ENCODE assay signal across 11 cellular contexts in the genomic region with DNA sequence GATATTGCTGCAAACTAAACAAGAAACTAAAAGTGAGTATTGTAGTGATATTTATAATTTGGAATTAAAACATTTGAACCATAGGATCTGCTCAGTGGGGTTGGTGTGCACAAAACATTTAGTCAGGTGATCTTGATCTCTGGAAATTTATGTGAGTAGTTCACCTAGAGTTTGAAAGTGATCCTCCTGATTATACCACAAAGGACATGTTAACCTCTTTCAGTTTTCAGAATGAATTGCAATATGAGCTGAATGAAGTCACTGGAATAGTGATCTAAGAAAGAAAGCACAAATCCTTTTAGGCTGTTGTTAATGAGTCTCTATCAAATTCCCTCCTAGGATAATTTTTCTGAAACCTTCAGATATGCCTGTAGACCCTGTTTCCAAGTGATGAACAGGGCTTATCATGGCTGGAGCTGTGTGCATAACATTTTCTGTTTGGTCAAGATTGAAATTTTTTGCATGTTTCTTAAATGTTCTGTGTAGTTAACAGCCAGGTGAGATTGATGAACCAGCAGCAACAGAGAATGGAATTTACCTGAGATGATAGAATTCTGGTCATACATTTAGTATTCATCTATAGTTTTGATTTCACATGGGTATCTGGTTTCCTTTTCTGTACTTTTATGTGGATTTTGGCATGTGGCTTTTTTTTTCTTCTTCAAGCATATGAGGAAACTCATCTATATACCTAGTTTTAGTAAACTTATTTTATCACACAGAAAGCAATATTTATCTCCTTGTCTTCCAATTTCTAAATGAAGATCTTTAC. TPM values are rescaled to one million over a fixed set of nuclear protein-coding genes. Genes with fewer than 3 reads are reported as not detected.
DNase-seq lines count a peak whose midpoint lies in the region; ATAC-seq, FAIRE-seq and TF ChIP-seq lines count a peak whose summit lies in the region.
"Had no signal": no experiment of that assay in that cellular context is flagged by ENCODE, and none has a peak within 500 bp of the region (broad histone marks: within the 10 kb centered on the region; RNA-seq: fewer than 3 reads in every experiment).

No MANE protein-coding gene starts in this region.

- H3K4me1 ChIP-seq in K562 (replicated peaks in 1 of 2; ENCODE audit: control insufficient read depth in 2 of 2, insufficient read depth in 2 of 2, low read length in 2 of 2) = no peaks in the 10 kb centered on the region; a peak in 1 of 5 replicates
- no peaks in the 10 kb centered on the region for H3K4me1 ChIP-seq in PC-3 (ENCODE audit: insufficient read depth, low read length)

- no peak overlapping the region for H3K4me2 ChIP-seq in K562 (ENCODE audit: insufficient read depth, low read length)
- H3K4me2 ChIP-seq in PC-3 (ENCODE audit: low read length) = no peak overlapping the region

- BruUV-seq in K562 (replicated peaks; lab: Mats Ljungman, UMichigan) (no TSS peak), PC-3 (replicated peaks; lab: Mats Ljungman, UMichigan) (no TSS peak)

- POLR2A ChIA-PET in K562 (lab: Yijun Ruan, JAX) = interaction anchor here (0.8 to 1.0 kb wide), 2 partner anchors 15 to 18 kb away, joined by 3 read pairs; no protein-coding TSS in a partner anchor
- POLR2A ChIA-PET in PC-3 (lab: Charles Lee; ENCODE audit: unreplicated experiment) = no interaction called here

- peaks cover 85% of the 10 kb centered on the region for H3K79me2 ChIP-seq in K562 (ENCODE audit: control insufficient read depth, insufficient read depth, low read length)
- no peaks in the 10 kb centered on the region for H3K79me2 ChIP-seq in PC-3 (ENCODE audit: low read length)

- peak; percentile 32 for FAIRE-seq in K562 (lab: Jason Lieb, UNC)
- FAIRE-seq: HepG2 had no signal

- intact Hi-C loops in K562 (cut with micrococcal nuclease) = no loop called here
- intact Hi-C loops in PC-3 (cut with micrococcal nuclease) = no loop called here

- H2AFZ ChIP-seq in K562 (ENCODE audit: low read depth, low read length) = no peak overlapping the region
- no peak overlapping the region for H2AFZ ChIP-seq in PC-3 (ENCODE audit: low read length)

- TF ChIP-seq CTCF in K562 (IDR thresholded peaks at IDR 0.05 in 2 of 3, conservative IDR thresholded peaks at IDR 0.05 in 1 of 3; ENCODE audit: insufficient read depth in 2 of 3, low read depth in 1 of 3, low read length in 3 of 3) (no peak), PC-3 (conservative IDR thresholded peaks at IDR 0.05; ENCODE audit: low read depth, low read length) (no peak)

- no peak for DNase-seq in K562 (ENCODE audit: extremely low read depth in 1 of 4, low spot score in 3 of 4)
- DNase-seq in NCI-H1930 (lab: John Stamatoyannopoulos, UW) = no peak
- no peak for DNase-seq in activated CD8-positive, alpha-beta memory T cell treated with anti-CD3 and anti-CD28 coated beads for 24 hours
- no peak for DNase-seq in occipital lobe (lab: John Stamatoyannopoulos, UW)
- DNase-seq in PC-3 = no peak
- DNase-seq: dermis blood vessel endothelial cell had no signal

- H3F3A ChIP-seq in PC-3 (ENCODE audit: low read length, unreplicated experiment) = no peaks in the 10 kb centered on the region

- H3K36me3 ChIP-seq in K562 (ENCODE audit: control insufficient read depth, insufficient read depth, low read length) = peaks cover 71% of the 10 kb centered on the region
- H3K36me3 ChIP-seq in PC-3 (ENCODE audit: low read depth, low read length) = no peaks in the 10 kb centered on the region

- no peak for TF ChIP-seq RAD21 in K562 (CRISPR knock-in tag; conservative IDR thresholded peaks at IDR 0.05 in 1 of 2, IDR thresholded peaks at IDR 0.05 in 1 of 2)

- ATAC-seq in GM18868 (IDR thresholded peaks at IDR 0.05; ENCODE audit: unreplicated experiment) = peak; percentile 96
- peak; percentile 87 for ATAC-seq in GM21515 (IDR thresholded peaks at IDR 0.05; ENCODE audit: unreplicated experiment)
- ATAC-seq in HG03159 (IDR thresholded peaks at IDR 0.05; ENCODE audit: unreplicated experiment) = peak; percentile 93
- no peak for ATAC-seq in K562
- no peak for ATAC-seq in PC-3
- ATAC-seq: HepG2, Panc1 had no signal

- 0 out of 2 replicates have a peak, but pooled peaks cover 4% of the 10 kb centered on the region for H3K9me2 ChIP-seq in PC-3 (replicated peaks; ENCODE audit: low read length)

- H4K20me1 ChIP-seq in K562 (replicated peaks; ENCODE audit: control insufficient read depth, insufficient read depth, low read length) (peaks cover 3% of the 10 kb centered on the region), PC-3 (ENCODE audit: low read length) (no peaks in the 10 kb centered on the region)

- no peaks in the 10 kb centered on the region for H3K27me3 ChIP-seq in K562 (ENCODE audit: control insufficient read depth in 2 of 2, insufficient read depth in 2 of 2, low read length in 2 of 2)
- H3K27me3 ChIP-seq in PC-3 (ENCODE audit: low read length) = no peaks in the 10 kb centered on the region

- CTCF ChIA-PET in K562 (lab: Yijun Ruan, JAX; ENCODE audit: low intra/inter-chr PET ratio) (no interaction called here), PC-3 (lab: Charles Lee) (no interaction called here)

- no peak for TF ChIP-seq POLR2A in K562 (conservative IDR thresholded peaks at IDR 0.05)

- no peak overlapping the region for H3K4me3 ChIP-seq in K562
- H3K4me3 ChIP-seq in PC-3 (ENCODE audit: low read length) = no peak overlapping the region

- H3K9me1 ChIP-seq in K562 (ENCODE audit: control insufficient read depth, insufficient read depth, low read length) = no peaks in the 10 kb centered on the region

- no peak for TF ChIP-seq EP300 in K562 (IDR thresholded peaks at IDR 0.05; ENCODE audit: low read length)

- no peak overlapping the region for H3K27ac ChIP-seq in K562 (ENCODE audit: extremely low read depth, low read depth, low read length)
- H3K27ac ChIP-seq in PC-3 (ENCODE audit: low read length) = no peak overlapping the region

- H3K9ac ChIP-seq in K562 (ENCODE audit: insufficient read depth in 1 of 2, low read depth in 2 of 2, low read length in 2 of 2) (no peak overlapping the region), PC-3 (ENCODE audit: low read length) (no peak overlapping the region)

- in situ Hi-C loops in K562 (cut with MboI) = no loop called here

- H3K9me3 ChIP-seq in K562 (replicated peaks; ENCODE audit: control insufficient read depth, insufficient read depth, low read depth, low read length) = no peaks in the 10 kb centered on the region
- no peaks in the 10 kb centered on the region for H3K9me3 ChIP-seq in PC-3 (ENCODE audit: low read length)

TF ChIP-seq in K562, 482 proteins besides CTCF, POLR2A, EP300 and RAD21:
- TF ChIP-seq ZBTB1 (CRISPR knock-in tag; IDR thresholded peaks at IDR 0.05; ENCODE audit: borderline replicate concordance, low read depth) (no peak), CREM (IDR thresholded peaks at IDR 0.05; ENCODE audit: low read depth) (no peak), ELF4 (CRISPR knock-in tag; IDR thresholded peaks at IDR 0.05) (no peak), BCOR (IDR thresholded peaks at IDR 0.05) (no peak), KAT7 (CRISPR knock-in tag; IDR thresholded peaks at IDR 0.05; ENCODE audit: borderline replicate concordance) (no peak), IFI16 (CRISPR knock-in tag; IDR thresholded peaks at IDR 0.05) (no peak), ZNF197 (CRISPR knock-in tag; IDR thresholded peaks at IDR 0.05; ENCODE audit: low read depth) (no peak), SRSF1 (IDR thresholded peaks at IDR 0.05; ENCODE audit: low read depth, low read length) (no peak)
- TF ChIP-seq, protein P1, sequence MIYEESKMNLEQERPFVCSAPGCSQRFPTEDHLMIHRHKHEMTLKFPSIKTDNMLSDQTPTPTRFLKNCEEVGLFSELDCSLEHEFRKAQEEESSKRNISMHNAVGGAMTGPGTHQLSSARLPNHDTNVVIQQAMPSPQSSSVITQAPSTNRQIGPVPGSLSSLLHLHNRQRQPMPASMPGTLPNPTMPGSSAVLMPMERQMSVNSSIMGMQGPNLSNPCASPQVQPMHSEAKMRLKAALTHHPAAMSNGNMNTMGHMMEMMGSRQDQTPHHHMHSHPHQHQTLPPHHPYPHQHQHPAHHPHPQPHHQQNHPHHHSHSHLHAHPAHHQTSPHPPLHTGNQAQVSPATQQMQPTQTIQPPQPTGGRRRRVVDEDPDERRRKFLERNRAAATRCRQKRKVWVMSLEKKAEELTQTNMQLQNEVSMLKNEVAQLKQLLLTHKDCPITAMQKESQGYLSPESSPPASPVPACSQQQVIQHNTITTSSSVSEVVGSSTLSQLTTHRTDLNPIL (CRISPR knock-in tag; IDR thresholded peaks at IDR 0.05) = no peak

RNA-seq across cellular contexts. Expression of gene CDC14A, which starts 25.5 kb away (rescaled TPM):
- total RNA-seq in K562 (2011; cell fraction: chromatin; rRNA removed; ENCODE audit: low replicate concordance) = 151 and 280 TPM in 2 replicates
- 66.0 and 81.3 TPM in 2 replicates for total RNA-seq in K562 (2011; cell fraction: nucleolus; rRNA removed)
- 113 TPM in 2 replicates for total RNA-seq in K562 (2011; cell fraction: nucleoplasm; rRNA removed)
- total RNA-seq in K562 (2014; rRNA removed) (20.7 and 23.6 TPM in 2 replicates), K562 (2014; rRNA removed; fragmentation: Illumina TruSeq; extraction: Trizol) (50.9 and 56.3 TPM in 2 replicates), K562 (2015; rRNA removed; fragmentation: Illumina TruSeq; extraction: Trizol) (38.7 and 42.7 TPM in 2 replicates), K562 (2021) (28.4 and 30.9 TPM in 2 replicates), occipital lobe (5.1 TPM), PC-3 (2014; rRNA removed) (3.4 and 3.7 TPM in 2 replicates)
- polyA plus RNA-seq in K562 (2011; rRNA removed) (32.6 and 45.2 TPM in 2 replicates), K562 (2014; fragmentation: Illumina TruSeq; extraction: Trizol) (58.3 and 74.3 TPM in 2 replicates), K562 (2014; fragmentation: Nextera tagmentation; extraction: Ambion mirVana) (10 to 100 TPM; 17.0 to 33.4 TPM), K562 (2014; rRNA removed) (24.5 and 25.7 TPM in 2 replicates)
- 16.2 and 20.7 TPM in 2 replicates for polyA plus RNA-seq in K562 (2011; cell fraction: cytosol; rRNA removed)
- polyA plus RNA-seq in K562 (2011; cell fraction: nucleus; rRNA removed) = 39.5 and 41.7 TPM in 2 replicates
- 15.2 and 28.1 TPM in 2 replicates for polyA plus RNA-seq in K562 (2012)
- 87.6 and 93.7 TPM in 2 replicates for polyA minus RNA-seq in K562 (2011; rRNA and poly(A)+ RNA removed)
- 21.4 and 28.6 TPM in 2 replicates for polyA minus RNA-seq in K562 (2011; cell fraction: cytosol; rRNA and poly(A)+ RNA removed)
- polyA minus RNA-seq in K562 (2011; cell fraction: nucleus; rRNA and poly(A)+ RNA removed) = 96.7 and 136 TPM in 2 replicates

Comparison
In these comparisons a context has a peak if more than half of its experiments do, and no peak if none do; other contexts are left out.
1. ATAC-seq: peak in GM18868 (single experiment), GM21515 (single experiment) and HG03159 (single experiment); none in K562 (single experiment) and PC-3 (single experiment).